Comparison of ENCODE assay signal across 9 cellular contexts in genomic region chr4:76733380-76733779, GRCh38.
A peak's percentile ranks its signal among the peaks of the same experiment; 100 is the strongest.
DNase-seq lines count a peak whose midpoint lies in the region; ATAC-seq and TF ChIP-seq lines count a peak whose summit lies in the region.
"Had no signal": no experiment of that assay in that cellular context is flagged by ENCODE, and none has a peak within 500 bp of the region (broad histone marks: within the 10 kb centered on the region; RNA-seq: fewer than 3 reads in every experiment).

No MANE protein-coding gene starts in this region.

- BruUV-seq in MCF 10A (replicated peaks; lab: Mats Ljungman, UMichigan), result no TSS peak

- peaks cover 22% of the 10 kb centered on the region for H3K36me3 Mint-ChIP-seq in MCF 10A (ENCODE audit: insufficient read depth, unreplicated experiment)
- peaks cover 17% of the 10 kb centered on the region for H3K36me3 Mint-ChIP-seq in progenitor cell of endocrine pancreas (ENCODE audit: insufficient read depth)

- no peak overlapping the region for H3K27ac Mint-ChIP-seq in MCF 10A (ENCODE audit: low read depth, unreplicated experiment)
- no peak overlapping the region for H3K27ac Mint-ChIP-seq in progenitor cell of endocrine pancreas

- peak; percentile 47 for TF ChIP-seq CTCF in MCF 10A (IDR thresholded peaks at IDR 0.05; ENCODE audit: unreplicated experiment)
- peak; percentile 35 for TF ChIP-seq CTCF in progenitor cell of endocrine pancreas (IDR thresholded peaks at IDR 0.05; ENCODE audit: unreplicated experiment)

- no peak for TF ChIP-seq POLR2A in erythroblast (IDR thresholded peaks at IDR 0.05; ENCODE audit: low read length)

- H3K9me3 Mint-ChIP-seq in MCF 10A (ENCODE audit: unreplicated experiment) (no peaks in the 10 kb centered on the region), progenitor cell of endocrine pancreas (ENCODE audit: low read depth) (no peaks in the 10 kb centered on the region)

- ATAC-seq in GM21786 (IDR thresholded peaks at IDR 0.05; ENCODE audit: unreplicated experiment), result peak; percentile 42
- ATAC-seq in GM18517 (IDR thresholded peaks at IDR 0.05; ENCODE audit: unreplicated experiment), result no peak

- DNase-seq in NCI-H2081 (lab: John Stamatoyannopoulos, UW) (peak; percentile 89 to 94), MCF 10A (ENCODE audit: unreplicated experiment) (peak; percentile 61), progenitor cell of endocrine pancreas (ENCODE audit: low spot score, unreplicated experiment) (no peak), erythroblast (lab: John Stamatoyannopoulos, UW) (no peak), amniotic stem cell (lab: John Stamatoyannopoulos, UW) (no peak)
- DNase-seq: NCI-H1048, ovary had no signal

- CTCF ChIA-PET in MCF 10A (lab: Yijun Ruan, JAX), result interaction anchor here (0.7 to 4.1 kb wide), 20 partner anchors 8 to 302 kb away, joined by 3 to 26 read pairs (median 5); no protein-coding TSS in a partner anchor

- POLR2A ChIA-PET in MCF 10A (lab: Yijun Ruan, JAX), result no interaction called here

- H3K27me3 Mint-ChIP-seq in MCF 10A (ENCODE audit: insufficient read depth, unreplicated experiment) (no peaks in the 10 kb centered on the region), progenitor cell of endocrine pancreas (no peaks in the 10 kb centered on the region)

- H3K4me3 Mint-ChIP-seq in MCF 10A (ENCODE audit: unreplicated experiment) (no peak overlapping the region), progenitor cell of endocrine pancreas (ENCODE audit: low read depth) (no peak overlapping the region)

- intact Hi-C loops in MCF 10A (cut with micrococcal nuclease), result loop anchor here (1.0 to 5.0 kb wide), 2 partner anchors 96 to 222 kb away; no protein-coding TSS in a partner anchor

- H3K4me1 Mint-ChIP-seq in MCF 10A (ENCODE audit: insufficient read depth, unreplicated experiment) (peaks cover 14% of the 10 kb centered on the region), progenitor cell of endocrine pancreas (ENCODE audit: low read depth) (peaks cover 4% of the 10 kb centered on the region)

Comparison
In these comparisons a context has a peak if more than half of its experiments do, and no peak if none do; other contexts are left out.
1. DNase-seq: peak in NCI-H2081 (2 of 2) and MCF 10A (single experiment); none in progenitor cell of endocrine pancreas (single experiment), erythroblast (0 of 2) and amniotic stem cell (single experiment).